19 cellular contexts compared by ENCODE assay signal in the genomic region with DNA sequence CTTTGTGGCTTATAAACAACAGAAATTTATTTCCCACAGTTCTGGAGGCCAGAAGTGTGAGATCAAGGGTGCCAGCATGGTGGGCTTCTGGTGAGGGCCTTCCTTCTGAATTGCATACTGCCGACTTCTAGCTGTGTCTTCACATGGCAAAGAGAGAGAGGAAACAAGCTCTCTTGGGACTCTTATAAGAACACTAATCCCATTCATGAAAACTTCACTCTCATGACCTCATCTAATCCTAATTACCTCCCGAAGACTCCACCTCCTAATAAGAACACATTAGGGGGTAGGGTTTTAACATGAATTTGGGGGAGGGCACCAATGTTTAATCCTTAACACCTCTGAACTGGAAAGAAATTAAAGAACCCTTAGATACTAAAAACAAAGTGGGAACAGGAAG.
"Had no signal": no experiment of that assay in that cellular context is flagged by ENCODE, and none has a peak within 500 bp of the region (broad histone marks: within the 10 kb centered on the region; RNA-seq: fewer than 3 reads in every experiment).

No MANE protein-coding gene starts in this region.

- H3K4me3 Mint-ChIP-seq: naive thymus-derived CD4-positive, alpha-beta T cell; stimulated activated naive B cell treated with anti-CD40 and anti-IgM and Interleukin-4, amounts not matched to agents 10 μg/mL and 1 μg/mL and 100 μg/mL, for 72 hours; stimulated activated naive CD8-positive, alpha-beta T cell treated with anti-CD3 and anti-CD28 coated beads, Interleukin-15, amount 100 ng/mL, for 72 hours had no signal

- H3K27me3 ChIP-seq: gastrocnemius medialis, heart right ventricle, pancreas, right lobe of liver, spleen, testis, transverse colon had no signal

- H3K36me3 Mint-ChIP-seq: naive thymus-derived CD4-positive, alpha-beta T cell; stimulated activated naive B cell treated with anti-CD40 and anti-IgM and Interleukin-4, amounts not matched to agents 10 μg/mL and 1 μg/mL and 100 μg/mL, for 72 hours had no signal

- H3K27ac Mint-ChIP-seq: naive thymus-derived CD4-positive, alpha-beta T cell; stimulated activated naive B cell treated with anti-CD40 and anti-IgM and Interleukin-4, amounts not matched to agents 10 μg/mL and 1 μg/mL and 100 μg/mL, for 72 hours; stimulated activated naive CD8-positive, alpha-beta T cell treated with anti-CD3 and anti-CD28 coated beads, Interleukin-15, amount 100 ng/mL, for 72 hours had no signal

- DNase-seq: effector CD4-positive, alpha-beta T cell; gastrocnemius medialis; heart right ventricle; hypothalamus; kidney glomerular epithelial cell; naive thymus-derived CD4-positive, alpha-beta T cell; pancreas; retina; right lobe of liver; spleen; stimulated activated CD4-positive, alpha-beta T cell treated with anti-CD3 and anti-CD28 coated beads, Interleukin-15, amount 100 ng/mL, for 24 hours; stimulated activated CD4-positive, alpha-beta T cell treated with anti-CD3 and anti-CD28 coated beads, Interleukin-1b, Interleukin-23, amount 100 ng/mL, for 48 hours; stimulated activated CD4-positive, alpha-beta T cell treated with anti-CD3 and anti-CD28 coated beads, Interleukin-4, amount 100 ng/mL, for 4 hours; stimulated activated naive B cell treated with anti-CD40 and anti-IgM and Interleukin-4, amounts not matched to agents 10 μg/mL and 1 μg/mL and 100 μg/mL, for 72 hours; stimulated activated naive CD8-positive, alpha-beta T cell treated with anti-CD3 and anti-CD28 coated beads, Interleukin-15, amount 100 ng/mL, for 72 hours; testis; transverse colon had no signal

- H3K27ac ChIP-seq: coronary artery, gastrocnemius medialis, heart right ventricle, pancreas, prostate gland, right lobe of liver, spleen, testis, transverse colon had no signal

- H3K4me1 Mint-ChIP-seq: naive thymus-derived CD4-positive, alpha-beta T cell; stimulated activated naive B cell treated with anti-CD40 and anti-IgM and Interleukin-4, amounts not matched to agents 10 μg/mL and 1 μg/mL and 100 μg/mL, for 72 hours; stimulated activated naive CD8-positive, alpha-beta T cell treated with anti-CD3 and anti-CD28 coated beads, Interleukin-15, amount 100 ng/mL, for 72 hours had no signal

- H3K36me3 ChIP-seq: gastrocnemius medialis, heart right ventricle, pancreas, prostate gland, right lobe of liver, spleen, transverse colon had no signal

- H3K4me1 ChIP-seq: gastrocnemius medialis, heart right ventricle, pancreas, prostate gland, right lobe of liver, spleen, testis, transverse colon had no signal

- H3K9me3 ChIP-seq: gastrocnemius medialis, pancreas, prostate gland, right lobe of liver, testis, transverse colon had no signal

- H3K27me3 Mint-ChIP-seq: naive thymus-derived CD4-positive, alpha-beta T cell; stimulated activated naive B cell treated with anti-CD40 and anti-IgM and Interleukin-4, amounts not matched to agents 10 μg/mL and 1 μg/mL and 100 μg/mL, for 72 hours; stimulated activated naive CD8-positive, alpha-beta T cell treated with anti-CD3 and anti-CD28 coated beads, Interleukin-15, amount 100 ng/mL, for 72 hours had no signal

- H3K4me3 ChIP-seq: coronary artery, gastrocnemius medialis, heart right ventricle, pancreas, prostate gland, right lobe of liver, spleen, testis, transverse colon had no signal
